Comparison of ENCODE assay signal across 8 cellular contexts in genomic region chr1:156591181-156591431, GRCh38. TPM values are rescaled to one million over a fixed set of nuclear protein-coding genes. Genes with fewer than 3 reads are reported as not detected.
DNase-seq lines count a peak whose midpoint lies in the region; ATAC-seq lines count a peak whose summit lies in the region.

No MANE protein-coding gene starts in this region.

- POLR2A ChIA-PET in CD8-positive, alpha-beta memory T cell (lab: Charles Lee), result interaction anchor here (0.9 to 2.1 kb wide), 11 partner anchors 9 to 134 kb away, joined by 3 to 10 read pairs (median 5); partner anchors contain the start of genes GPATCH4 and MEF2D
- POLR2A ChIA-PET in naive thymus-derived CD8-positive, alpha-beta T cell (lab: Charles Lee), result interaction anchor here (0.5 to 3.5 kb wide), 15 partner anchors 9 to 206 kb away, joined by 3 to 37 read pairs (median 5); partner anchors contain the start of genes GPATCH4, MEF2D and TTC24

- H3K4me1 Mint-ChIP-seq in CD8-positive, alpha-beta memory T cell, result peaks cover 20 to 24% (median 21%) of the 10 kb centered on the region in 3 donors
- peaks cover 14 to 29% (median 16%) of the 10 kb centered on the region in 4 donors for H3K4me1 Mint-ChIP-seq in naive thymus-derived CD8-positive, alpha-beta T cell

- peak overlapping the region; percentile 90 to 98 (median 96) for H3K27ac Mint-ChIP-seq in CD8-positive, alpha-beta memory T cell
- H3K27ac Mint-ChIP-seq in naive thymus-derived CD8-positive, alpha-beta T cell, result peak overlapping the region; percentile 88 to 96 (median 95)

- CTCF ChIA-PET in CD8-positive, alpha-beta memory T cell (lab: Charles Lee), result interaction anchor here (0.7 to 3.9 kb wide), 12 partner anchors 9 to 205 kb away, joined by 3 to 22 read pairs (median 4); partner anchors contain the start of genes GPATCH4 and MEF2D

- no peaks in the 10 kb centered on the region for H3K9me3 ChIP-seq in CD8-positive, alpha-beta memory T cell (ENCODE audit: low read length)
- no peaks in the 10 kb centered on the region for H3K9me3 ChIP-seq in HUES48 (ENCODE audit: control insufficient read depth, insufficient read depth, low read length)

- H3K27ac ChIP-seq in CD8-positive, alpha-beta memory T cell (ENCODE audit: low read depth, low read length), result peak overlapping the region; percentile 39
- peak overlapping the region; percentile 36 for H3K27ac ChIP-seq in HUES48 (ENCODE audit: low read depth, low read length)
- peak overlapping the region; percentile 94 for H3K27ac ChIP-seq in caudate nucleus (ENCODE audit: low read depth, low read length)

- DNase-seq in CD8-positive, alpha-beta memory T cell, result no peak
- DNase-seq in caudate nucleus (lab: John Stamatoyannopoulos, UW), result no peak
- DNase-seq in naive thymus-derived CD8-positive, alpha-beta T cell, result no peak
- no peak for DNase-seq in NOMO-1 (lab: John Stamatoyannopoulos, UW; ENCODE audit: unreplicated experiment in 2 of 2)
- DNase-seq in NCI-H187 (lab: John Stamatoyannopoulos, UW), result no peak

- no peaks in the 10 kb centered on the region for H3K9me3 Mint-ChIP-seq in CD8-positive, alpha-beta memory T cell
- H3K9me3 Mint-ChIP-seq in naive thymus-derived CD8-positive, alpha-beta T cell, result no peaks in the 10 kb centered on the region

- no peaks in the 10 kb centered on the region for H3K36me3 ChIP-seq in CD8-positive, alpha-beta memory T cell (ENCODE audit: insufficient read depth, low read length)
- H3K36me3 ChIP-seq in HUES48 (ENCODE audit: control insufficient read depth, insufficient read depth, low read length), result peaks cover 37% of the 10 kb centered on the region

- peaks cover 20% of the 10 kb centered on the region for H3K4me1 ChIP-seq in CD8-positive, alpha-beta memory T cell (ENCODE audit: insufficient read depth, low read length)
- H3K4me1 ChIP-seq in HUES48 (ENCODE audit: control insufficient read depth, insufficient read depth, low read length), result peaks cover 7% of the 10 kb centered on the region; the same call in 1 of the 2 replicates

- H3K27me3 ChIP-seq in CD8-positive, alpha-beta memory T cell (ENCODE audit: insufficient read depth, low read length, poor library complexity, severe bottlenecking), result no peaks in the 10 kb centered on the region
- no peaks in the 10 kb centered on the region for H3K27me3 ChIP-seq in HUES48 (ENCODE audit: control insufficient read depth, insufficient read depth, low read length)

- peak in 1 of 2 donors; percentile 34 for ATAC-seq in naive thymus-derived CD8-positive, alpha-beta T cell
- no peak for ATAC-seq in HG02588 (IDR thresholded peaks at IDR 0.05; ENCODE audit: unreplicated experiment)
- ATAC-seq in HG03439 (IDR thresholded peaks at IDR 0.05; ENCODE audit: unreplicated experiment), result no peak

- peaks cover 0 to 32% (median 6%) of the 10 kb centered on the region in 3 donors for H3K36me3 Mint-ChIP-seq in CD8-positive, alpha-beta memory T cell
- peaks cover 0 to 15% (median 2%) of the 10 kb centered on the region in 3 donors for H3K36me3 Mint-ChIP-seq in naive thymus-derived CD8-positive, alpha-beta T cell

- no peaks in the 10 kb centered on the region for H3K27me3 Mint-ChIP-seq in CD8-positive, alpha-beta memory T cell
- H3K27me3 Mint-ChIP-seq in naive thymus-derived CD8-positive, alpha-beta T cell, result no peaks in the 10 kb centered on the region

- peak overlapping the region; percentile 89 to 94 (median 91) for H3K4me3 Mint-ChIP-seq in CD8-positive, alpha-beta memory T cell
- peak overlapping the region; percentile 76 to 93 (median 90) for H3K4me3 Mint-ChIP-seq in naive thymus-derived CD8-positive, alpha-beta T cell

- H3K4me3 ChIP-seq in CD8-positive, alpha-beta memory T cell (ENCODE audit: low read length), result peak overlapping the region; percentile 66
- peak overlapping the region; percentile 94 for H3K4me3 ChIP-seq in HUES48 (ENCODE audit: low read depth, low read length)

- peak overlapping the region; percentile 10; the same call in 1 of the 2 replicates for H3K9ac ChIP-seq in HUES48 (ENCODE audit: low read depth, low read length)

RNA-seq across cellular contexts. Expression of gene NAXE, which starts 0.5 kb away (rescaled TPM):
- 10 to 100 TPM; 63.0 to 69.1 TPM for total RNA-seq in CD8-positive, alpha-beta memory T cell
- polyA plus RNA-seq in CD8-positive, alpha-beta memory T cell, result 113 TPM
- 10 to 100 TPM; 39.7 to 42.1 TPM for total RNA-seq in naive thymus-derived CD8-positive, alpha-beta T cell
- 100 to 1,000 TPM in 2 of 3 donors, 10 to 100 TPM in 1; 85.6 to 124 (median 103) TPM for polyA plus RNA-seq in naive thymus-derived CD8-positive, alpha-beta T cell

RNA-seq across cellular contexts. Expression of gene GPATCH4, which starts 10.2 kb away (rescaled TPM):
- total RNA-seq in CD8-positive, alpha-beta memory T cell, result 100 to 1,000 TPM; 123 to 131 TPM
- polyA plus RNA-seq in CD8-positive, alpha-beta memory T cell, result 58.7 TPM
- total RNA-seq in naive thymus-derived CD8-positive, alpha-beta T cell, result 10 to 100 TPM; 44.2 to 45.1 TPM
- 10 to 100 TPM; 27.3 to 70.4 (median 42.0) TPM for polyA plus RNA-seq in naive thymus-derived CD8-positive, alpha-beta T cell

RNA-seq across cellular contexts. Expression of gene TTC24, which starts 11.6 kb away (rescaled TPM):
- total RNA-seq in CD8-positive, alpha-beta memory T cell, result 1 to 10 TPM; 7.3 to 7.4 TPM
- 2.3 TPM for polyA plus RNA-seq in CD8-positive, alpha-beta memory T cell
- total RNA-seq in naive thymus-derived CD8-positive, alpha-beta T cell, result 10 to 100 TPM; 41.3 to 44.3 TPM
- 1 to 10 TPM; 3.8 to 6.7 (median 6.7) TPM for polyA plus RNA-seq in naive thymus-derived CD8-positive, alpha-beta T cell

RNA-seq across cellular contexts. Expression of gene IQGAP3, which starts 18.7 kb away (rescaled TPM):
- total RNA-seq in CD8-positive, alpha-beta memory T cell, result 1 to 10 TPM; 4.4 to 4.7 TPM
- not detected for polyA plus RNA-seq in CD8-positive, alpha-beta memory T cell
- total RNA-seq in naive thymus-derived CD8-positive, alpha-beta T cell, result under 1 TPM in 1 of 2 experiments, not detected in 1; 0.08 TPM
- polyA plus RNA-seq in naive thymus-derived CD8-positive, alpha-beta T cell, result not detected

RNA-seq across cellular contexts. Expression of gene HAPLN2, which starts 28.1 kb away (rescaled TPM):
- total RNA-seq in CD8-positive, alpha-beta memory T cell, result not detected
- not detected for polyA plus RNA-seq in CD8-positive, alpha-beta memory T cell
- total RNA-seq in naive thymus-derived CD8-positive, alpha-beta T cell, result under 1 TPM; 0.39 to 0.58 TPM
- polyA plus RNA-seq in naive thymus-derived CD8-positive, alpha-beta T cell, result not detected

Comparison
In these comparisons a context has a peak if more than half of its experiments do, and no peak if none do; other contexts are left out.
1. H3K27ac ChIP-seq: peak in every context shown above with its lines; median percentile 94 in caudate nucleus; 39 in CD8-positive, alpha-beta memory T cell; 36 in HUES48.
2. RNA of gene TTC24, which starts 11.6 kb away (total RNA-seq): 41.3 to 44.3 TPM in naive thymus-derived CD8-positive, alpha-beta T cell; 7.3 to 7.4 TPM in CD8-positive, alpha-beta memory T cell; every median in the first group is over 4 times any median in the second.